ENCODE assay signal across 16 cellular contexts in the genomic region with DNA sequence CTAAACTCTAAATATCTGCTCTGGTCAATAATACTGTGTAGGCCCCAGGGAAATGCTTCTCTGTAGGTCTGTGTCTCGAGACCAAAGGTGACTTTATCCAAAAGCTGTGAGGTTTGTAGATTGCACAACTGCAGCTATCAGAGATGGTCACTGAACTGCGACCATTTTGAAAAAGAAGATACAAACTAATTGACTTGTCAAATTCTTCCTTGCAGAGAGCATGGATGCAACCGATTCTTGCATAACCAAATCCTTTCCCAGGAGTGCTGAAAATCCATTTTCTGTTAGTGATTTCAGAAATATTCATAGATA.
"Had no signal": no experiment of that assay in that cellular context is flagged by ENCODE, and none has a peak within 500 bp of the region (broad histone marks: within the 10 kb centered on the region; RNA-seq: fewer than 3 reads in every experiment).

No MANE protein-coding gene starts in this region.

- H3K36me3 ChIP-seq: gastroesophageal sphincter, left lung, lower lobe of right lung, spleen, stomach had no signal

- H3K9me3 Mint-ChIP-seq: memory B cell; naive B cell; nephron; stimulated activated naive B cell treated with anti-CD40 and anti-IgM and Interleukin-4, amounts not matched to agents 10 μg/mL and 1 μg/mL and 100 μg/mL, for 72 hours had no signal

- H3K27me3 ChIP-seq: dorsolateral prefrontal cortex, gastroesophageal sphincter, left lung, stomach had no signal

- H3K4me1 Mint-ChIP-seq: memory B cell, naive B cell had no signal

- H3K27ac ChIP-seq: dorsolateral prefrontal cortex, gastroesophageal sphincter, left lung, lower lobe of right lung, psoas muscle, spleen, stomach had no signal

- H3K4me3 Mint-ChIP-seq: memory B cell; naive B cell; nephron; stimulated activated naive B cell treated with anti-CD40 and anti-IgM and Interleukin-4, amounts not matched to agents 10 μg/mL and 1 μg/mL and 100 μg/mL, for 72 hours had no signal

- H3K36me3 Mint-ChIP-seq: memory B cell; naive B cell; stimulated activated naive B cell treated with anti-CD40 and anti-IgM and Interleukin-4, amounts not matched to agents 10 μg/mL and 1 μg/mL and 100 μg/mL, for 72 hours had no signal

- DNase-seq: cortex of kidney; effector memory CD4-positive, alpha-beta T cell; lower lobe of right lung; spleen; stimulated activated CD4-positive, alpha-beta T cell treated with anti-CD3 and anti-CD28 coated beads, Interleukin-1b, Interleukin-23, amount 100 ng/mL, for 48 hours; stimulated activated CD4-positive, alpha-beta T cell treated with anti-CD3 and anti-CD28 coated beads, Interleukin-4, amount 100 ng/mL, for 4 hours; stimulated activated naive B cell treated with anti-CD40 and anti-IgM and Interleukin-4, amounts not matched to agents 10 μg/mL and 1 μg/mL and 100 μg/mL, for 72 hours had no signal

- H3K27ac Mint-ChIP-seq: memory B cell; naive B cell; nephron; stimulated activated naive B cell treated with anti-CD40 and anti-IgM and Interleukin-4, amounts not matched to agents 10 μg/mL and 1 μg/mL and 100 μg/mL, for 72 hours had no signal

- H3K4me1 ChIP-seq: left lung, lower lobe of right lung had no signal

- FAIRE-seq: endometrium had no signal

- H3K4me3 ChIP-seq: dorsolateral prefrontal cortex, gastroesophageal sphincter, left lung, lower lobe of right lung, psoas muscle, spleen, stomach had no signal

- H3K9me3 ChIP-seq: gastroesophageal sphincter, left lung, lower lobe of right lung, psoas muscle, spleen, stomach had no signal
